In genomic region chr18:58091099-58091611, GRCh38 we compare ENCODE assay signal across 9 cellular contexts. TPM values are rescaled to one million over a fixed set of nuclear protein-coding genes. Genes with fewer than 3 reads are reported as not detected.
DNase-seq lines count a peak whose midpoint lies in the region; ATAC-seq and TF ChIP-seq lines count a peak whose summit lies in the region.
"Had no signal": no experiment of that assay in that cellular context is flagged by ENCODE, and none has a peak within 500 bp of the region (broad histone marks: within the 10 kb centered on the region; RNA-seq: fewer than 3 reads in every experiment).

No MANE protein-coding gene starts in this region.

- peak; percentile 95 for ATAC-seq in HG03175 (IDR thresholded peaks at IDR 0.05; ENCODE audit: unreplicated experiment)

- intact Hi-C loops in CD14-positive monocyte (cut with micrococcal nuclease) = no loop called here

- peak overlapping the region; percentile 57 to 95 (median 88) for H3K27ac Mint-ChIP-seq in CD14-positive monocyte

- peak overlapping the region; percentile 28 to 77 for H3K4me3 Mint-ChIP-seq in CD14-positive monocyte

- peaks cover 1 to 9% (median 4%) of the 10 kb centered on the region in 3 donors for H3K27me3 Mint-ChIP-seq in CD14-positive monocyte (ENCODE audit: low read depth in 3 of 3)

- H3K27ac ChIP-seq in VCaP = peak overlapping the region; percentile 86; the same call in 1 of the 2 replicates
- H3K27ac ChIP-seq: heart right ventricle had no signal

- TF ChIP-seq CTCF in CD14-positive monocyte (IDR thresholded peaks at IDR 0.05) (no peak), VCaP (conservative IDR thresholded peaks at IDR 0.05) (no peak)

- H3K9me3 Mint-ChIP-seq in CD14-positive monocyte = peaks cover 0 to 7% (median 0%) of the 10 kb centered on the region in 7 donors

- DNase-seq in CD14-positive monocyte (ENCODE audit: low spot score) (peak; percentile 86), GM19240 (ENCODE audit: insufficient read length, low spot score) (peak; percentile 18), NCI-H2081 treated with DMSO at 0.1 percent for 48 hours (lab: John Stamatoyannopoulos, UW) (no peak), NCI-H1048 (lab: John Stamatoyannopoulos, UW) (no peak), DMS114 treated with DMSO at 0.1 percent for 48 hours (lab: John Stamatoyannopoulos, UW; ENCODE audit: unreplicated experiment) (no peak)
- no peak for DNase-seq in activated T-cell treated with anti-CD3 and anti-CD28 coated beads, Interleukin-2, amount 50 U/mL, for 48 hours
- DNase-seq: heart right ventricle had no signal

- H3K4me1 Mint-ChIP-seq in CD14-positive monocyte = peaks cover 60% of the 10 kb centered on the region

- peaks cover 0 to 4% of the 10 kb centered on the region in 2 donors for H3K36me3 Mint-ChIP-seq in CD14-positive monocyte

RNA-seq across cellular contexts. Expression of gene NEDD4L, which starts 47.1 kb away (rescaled TPM):
- polyA plus RNA-seq in CD14-positive monocyte = 1 to 10 TPM; 2.5 to 4.5 TPM

Comparison
In these comparisons a context has a peak if more than half of its experiments do, and no peak if none do; other contexts are left out.
1. DNase-seq: peak in CD14-positive monocyte (single experiment) and GM19240 (single experiment); none in NCI-H2081 treated with DMSO at 0.1 percent for 48 hours (single experiment), NCI-H1048 (single experiment), DMS114 treated with DMSO at 0.1 percent for 48 hours (single experiment) and activated T-cell treated with anti-CD3 and anti-CD28 coated beads, Interleukin-2, amount 50 U/mL, for 48 hours (0 of 2).